ENCODE assay signal across 14 cellular contexts in the genomic region with DNA sequence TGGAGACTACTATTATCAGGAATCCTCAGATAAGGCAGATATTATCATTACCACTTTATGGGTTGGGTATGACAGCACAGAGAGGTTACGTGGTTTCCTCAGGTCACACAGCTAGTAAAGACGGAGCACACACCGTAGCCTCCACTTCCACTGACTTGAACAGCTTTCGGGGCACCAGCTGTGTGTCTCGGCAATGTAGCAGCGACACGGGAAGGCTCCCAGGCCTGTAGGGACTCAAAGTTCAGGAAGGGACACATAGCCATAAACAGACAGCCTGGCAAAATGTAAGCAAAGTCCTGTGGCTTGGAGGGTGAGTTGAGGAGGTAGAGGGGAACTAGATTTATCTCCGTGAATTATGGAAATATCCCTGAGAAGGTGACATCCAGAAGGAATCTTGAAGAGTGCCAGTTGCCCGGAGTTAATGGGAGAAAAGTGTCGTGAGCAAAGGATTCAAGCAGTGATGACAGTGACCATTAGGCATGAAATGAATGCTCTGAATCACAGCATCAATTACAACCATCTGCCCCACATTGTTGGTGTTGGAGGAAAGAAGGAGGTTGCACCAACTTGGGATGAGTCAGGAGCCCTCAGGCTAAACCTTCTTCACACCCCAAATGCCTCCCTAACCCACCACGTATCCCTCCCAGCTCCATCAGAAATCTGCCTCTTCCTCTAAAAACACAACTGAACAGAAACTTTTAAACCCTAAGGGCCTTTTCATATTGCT.
DNase-seq lines count a peak whose midpoint lies in the region; ATAC-seq, FAIRE-seq and TF ChIP-seq lines count a peak whose summit lies in the region.
"Had no signal": no experiment of that assay in that cellular context is flagged by ENCODE, and none has a peak within 500 bp of the region (broad histone marks: within the 10 kb centered on the region; RNA-seq: fewer than 3 reads in every experiment).

No MANE protein-coding gene starts in this region.

- no peaks in the 10 kb centered on the region for H3K9me3 ChIP-seq in breast epithelium
- H3K9me3 ChIP-seq in skeletal muscle satellite cell (replicated peaks; ENCODE audit: low read length): no peaks in the 10 kb centered on the region
- H3K9me3 ChIP-seq in small intestine (ENCODE audit: control insufficient read depth, low read depth): no peaks in the 10 kb centered on the region
- H3K9me3 ChIP-seq: tibial artery had no signal

- no peaks in the 10 kb centered on the region for H3K4me1 ChIP-seq in breast epithelium
- peaks cover 32% of the 10 kb centered on the region for H3K4me1 ChIP-seq in skeletal muscle satellite cell (ENCODE audit: control insufficient read depth, insufficient read depth, low read length)
- H3K4me1 ChIP-seq in small intestine (ENCODE audit: control insufficient read depth in 2 of 2, insufficient read depth in 1 of 2, low read depth in 1 of 2, low read length in 1 of 2): no peaks in the 10 kb centered on the region
- H3K4me1 ChIP-seq: neural progenitor cell had no signal

- H3K36me3 ChIP-seq in breast epithelium (no peaks in the 10 kb centered on the region), skeletal muscle satellite cell (ENCODE audit: insufficient read depth, low read length) (no peaks in the 10 kb centered on the region), small intestine (ENCODE audit: control insufficient read depth in 2 of 2, insufficient read depth in 2 of 2, low read length in 2 of 2) (no peaks in the 10 kb centered on the region)
- H3K36me3 ChIP-seq: neural progenitor cell, tibial artery had no signal

- peaks cover under 1% of the 10 kb centered on the region for H3K27me3 Mint-ChIP-seq in MCF 10A (ENCODE audit: insufficient read depth, unreplicated experiment)

- intact Hi-C loops in MCF 10A (cut with micrococcal nuclease): no loop called here
- intact Hi-C loops in breast epithelium (cut with DNase I; ENCODE audit: low total_unique reads): no loop called here

- peak; percentile 92 for DNase-seq in MCF 10A (ENCODE audit: unreplicated experiment)
- no peak for DNase-seq in breast epithelium (ENCODE audit: low spot score in 2 of 2)
- DNase-seq in RWPE1 (ENCODE audit: low spot score): peak; percentile 74
- DNase-seq in epithelial cell of proximal tubule (ENCODE audit: low read depth): peak; percentile 23
- no peak for DNase-seq in small intestine
- DNase-seq: NCI-H82, tibial artery had no signal

- H3K4me2 ChIP-seq in skeletal muscle satellite cell (ENCODE audit: low read length): peak overlapping the region; percentile 38
- H3K4me2 ChIP-seq: neural progenitor cell had no signal

- CTCF ChIA-PET in MCF 10A (lab: Yijun Ruan, JAX) (interaction anchor here (0.5 to 2.0 kb wide), 6 partner anchors 8 to 179 kb away, joined by 3 to 10 read pairs (median 3); no protein-coding TSS in a partner anchor), RWPE1 (lab: Yijun Ruan, JAX) (interaction anchor here (0.5 kb wide), 1 partner anchor 38 kb away, joined by 3 read pairs; no protein-coding TSS in a partner anchor)

- POLR2A ChIA-PET in MCF 10A (lab: Yijun Ruan, JAX) (no interaction called here), RWPE1 (lab: Yijun Ruan, JAX; ENCODE audit: low non-redundant PET) (no interaction called here)

- H3K4me3 Mint-ChIP-seq in MCF 10A (ENCODE audit: unreplicated experiment): peak overlapping the region; percentile 1
- H3K4me3 Mint-ChIP-seq: neural progenitor cell had no signal

- TF ChIP-seq CTCF in MCF 10A (IDR thresholded peaks at IDR 0.05; ENCODE audit: unreplicated experiment) (no peak), breast epithelium (IDR thresholded peaks at IDR 0.05) (no peak), RWPE1 (conservative IDR thresholded peaks at IDR 0.05; ENCODE audit: low read depth) (no peak), epithelial cell of proximal tubule (conservative IDR thresholded peaks at IDR 0.05; ENCODE audit: low read depth, low read length) (no peak)

- H3K9ac ChIP-seq in skeletal muscle satellite cell (ENCODE audit: low read depth, low read length): peak overlapping the region; percentile 31
- H3K9ac ChIP-seq: neural progenitor cell had no signal

- WGBS in small intestine, 3 donors: 69 to 74% (median 73%) methylated on average over 11 of the region's 11 CpGs

- H3K27ac ChIP-seq in breast epithelium (no peak overlapping the region), RWPE1 (peak overlapping the region; percentile 38; the same call in 1 of the 2 replicates), small intestine (ENCODE audit: low read depth in 1 of 2, low read length in 1 of 2) (no peak overlapping the region)
- H3K27ac ChIP-seq: coronary artery, neural progenitor cell, tibial artery had no signal

- no peaks in the 10 kb centered on the region for H3K9me3 Mint-ChIP-seq in MCF 10A (ENCODE audit: unreplicated experiment)
- H3K9me3 Mint-ChIP-seq: neural progenitor cell had no signal

- no peak for ATAC-seq in HG03175 (IDR thresholded peaks at IDR 0.05; ENCODE audit: unreplicated experiment)
- ATAC-seq in HG03139 (IDR thresholded peaks at IDR 0.05; ENCODE audit: unreplicated experiment): no peak

- peaks cover 12% of the 10 kb centered on the region for H3K4me1 Mint-ChIP-seq in MCF 10A (ENCODE audit: insufficient read depth, unreplicated experiment)
- H3K4me1 Mint-ChIP-seq: neural progenitor cell had no signal

- no peak for TF ChIP-seq POLR2A in breast epithelium (IDR thresholded peaks at IDR 0.05)

- FAIRE-seq in small intestine (lab: Jason Lieb, UNC): no peak
- FAIRE-seq: A204.1, GM19239 had no signal

- no peak overlapping the region for H3K4me3 ChIP-seq in breast epithelium
- no peak overlapping the region for H3K4me3 ChIP-seq in epithelial cell of proximal tubule (ENCODE audit: low read depth, low read length)
- peak overlapping the region; percentile 11 for H3K4me3 ChIP-seq in skeletal muscle satellite cell (ENCODE audit: low read length)
- H3K4me3 ChIP-seq in small intestine (ENCODE audit: low read depth in 1 of 2, low read length in 2 of 2): no peak overlapping the region
- H3K4me3 ChIP-seq: coronary artery, neural progenitor cell, tibial artery had no signal

- TSS peak; percentile 40 for BruUV-seq in MCF 10A (replicated peaks; lab: Mats Ljungman, UMichigan)

- H3K36me3 Mint-ChIP-seq in MCF 10A (ENCODE audit: insufficient read depth, unreplicated experiment): no peaks in the 10 kb centered on the region
- H3K36me3 Mint-ChIP-seq: neural progenitor cell had no signal

- H3K27me3 ChIP-seq in breast epithelium (peaks cover 0 to 35% of the 10 kb centered on the region in 2 donors), skeletal muscle satellite cell (ENCODE audit: control insufficient read depth, insufficient read depth, low read length) (peaks cover 22% of the 10 kb centered on the region), small intestine (ENCODE audit: control insufficient read depth in 2 of 2, insufficient read depth in 2 of 2, low read length in 2 of 2) (peaks cover 0 to 2% of the 10 kb centered on the region in 2 donors)

- no peak overlapping the region for H3K27ac Mint-ChIP-seq in MCF 10A (ENCODE audit: low read depth, unreplicated experiment)
- H3K27ac Mint-ChIP-seq: neural progenitor cell had no signal

Comparison
In these comparisons a context has a peak if more than half of its experiments do, and no peak if none do; other contexts are left out.
1. DNase-seq: peak in MCF 10A (single experiment), RWPE1 (single experiment) and epithelial cell of proximal tubule (single experiment); none in breast epithelium (0 of 2) and small intestine (single experiment).